Comparison of ENCODE assay signal across 1 cellular context in the genomic region with DNA sequence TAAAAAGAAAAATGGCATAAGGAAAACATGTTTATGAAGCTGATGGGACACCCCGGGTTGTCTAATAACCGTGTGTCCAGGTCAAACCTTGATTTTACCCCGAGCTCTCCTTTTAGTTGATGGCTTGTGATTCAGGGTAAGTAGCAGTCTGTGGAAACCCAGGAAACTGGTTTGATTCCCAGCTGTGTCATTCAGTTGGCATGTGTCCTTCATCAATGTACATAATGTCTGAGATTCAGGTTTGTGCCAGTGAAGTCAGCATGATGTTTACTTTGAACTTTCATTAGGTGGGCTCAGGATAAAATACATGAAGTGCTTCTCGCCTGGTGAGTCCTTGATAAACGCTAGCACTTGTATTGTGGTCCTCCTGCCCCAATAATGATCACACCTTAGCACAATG.
TF ChIP-seq lines count a peak whose summit lies in the region.

No MANE protein-coding gene starts in this region.

TF ChIP-seq in SK-N-SH, 30 proteins besides CTCF, POLR2A, EP300 and RAD21 (continued from another document):
- TF ChIP-seq, protein P1, sequence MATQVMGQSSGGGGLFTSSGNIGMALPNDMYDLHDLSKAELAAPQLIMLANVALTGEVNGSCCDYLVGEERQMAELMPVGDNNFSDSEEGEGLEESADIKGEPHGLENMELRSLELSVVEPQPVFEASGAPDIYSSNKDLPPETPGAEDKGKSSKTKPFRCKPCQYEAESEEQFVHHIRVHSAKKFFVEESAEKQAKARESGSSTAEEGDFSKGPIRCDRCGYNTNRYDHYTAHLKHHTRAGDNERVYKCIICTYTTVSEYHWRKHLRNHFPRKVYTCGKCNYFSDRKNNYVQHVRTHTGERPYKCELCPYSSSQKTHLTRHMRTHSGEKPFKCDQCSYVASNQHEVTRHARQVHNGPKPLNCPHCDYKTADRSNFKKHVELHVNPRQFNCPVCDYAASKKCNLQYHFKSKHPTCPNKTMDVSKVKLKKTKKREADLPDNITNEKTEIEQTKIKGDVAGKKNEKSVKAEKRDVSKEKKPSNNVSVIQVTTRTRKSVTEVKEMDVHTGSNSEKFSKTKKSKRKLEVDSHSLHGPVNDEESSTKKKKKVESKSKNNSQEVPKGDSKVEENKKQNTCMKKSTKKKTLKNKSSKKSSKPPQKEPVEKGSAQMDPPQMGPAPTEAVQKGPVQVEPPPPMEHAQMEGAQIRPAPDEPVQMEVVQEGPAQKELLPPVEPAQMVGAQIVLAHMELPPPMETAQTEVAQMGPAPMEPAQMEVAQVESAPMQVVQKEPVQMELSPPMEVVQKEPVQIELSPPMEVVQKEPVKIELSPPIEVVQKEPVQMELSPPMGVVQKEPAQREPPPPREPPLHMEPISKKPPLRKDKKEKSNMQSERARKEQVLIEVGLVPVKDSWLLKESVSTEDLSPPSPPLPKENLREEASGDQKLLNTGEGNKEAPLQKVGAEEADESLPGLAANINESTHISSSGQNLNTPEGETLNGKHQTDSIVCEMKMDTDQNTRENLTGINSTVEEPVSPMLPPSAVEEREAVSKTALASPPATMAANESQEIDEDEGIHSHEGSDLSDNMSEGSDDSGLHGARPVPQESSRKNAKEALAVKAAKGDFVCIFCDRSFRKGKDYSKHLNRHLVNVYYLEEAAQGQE (IDR thresholded peaks at IDR 0.05; ENCODE audit: low read depth, low read length): no peak
